In the genomic region with DNA sequence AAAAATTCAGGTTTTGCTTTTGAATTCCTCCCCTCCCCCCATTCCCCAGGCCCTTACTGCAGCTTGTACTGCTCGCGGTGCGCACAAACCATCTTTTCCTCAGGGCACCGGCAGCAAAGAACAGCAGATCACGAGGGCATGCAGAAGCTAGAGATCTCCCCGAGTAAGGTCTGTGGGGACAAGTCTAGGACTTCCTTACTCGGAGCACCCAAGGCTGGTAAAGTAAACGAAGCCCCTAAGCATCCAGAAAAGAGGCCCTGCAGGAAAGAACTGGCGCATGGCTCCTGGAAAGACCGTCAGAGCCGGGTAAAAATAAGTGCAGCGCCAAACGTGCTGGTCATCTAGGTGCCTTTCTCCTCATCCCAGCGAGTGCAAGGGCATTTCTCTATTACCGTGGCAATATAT, we compare ENCODE assay signal across 8 cellular contexts. TPM values are rescaled to one million over a fixed set of nuclear protein-coding genes. Genes with fewer than 3 reads are reported as not detected.
DNase-seq lines count a peak whose midpoint lies in the region; ATAC-seq, FAIRE-seq and TF ChIP-seq lines count a peak whose summit lies in the region.

No MANE protein-coding gene starts in this region.

- H3K27ac ChIP-seq in OCI-LY1 (ENCODE audit: low read depth, low read length, poor library complexity, severe bottlenecking), result peak overlapping the region; percentile 89
- peak overlapping the region; percentile 96 for H3K27ac ChIP-seq in neuronal stem cell (replicated peaks; ENCODE audit: low read length)
- peak overlapping the region; percentile 81 to 89 (median 86) for H3K27ac ChIP-seq in upper lobe of left lung

- H3K27ac Mint-ChIP-seq in activated naive CD4-positive, alpha-beta T cell treated with anti-CD3 and anti-CD28 coated beads for 36 hours, result peak overlapping the region; percentile 98

- WGBS in neuronal stem cell (ENCODE audit: extremely low coverage in 2 of 2, insufficient read length in 2 of 2, insufficient replicate concordance in 1 of 2), 2 donors, result no CpG with 5 or more reads among the region's 15 CpGs
- 1 to 2% methylated on average over 15 of the region's 15 CpGs for WGBS in upper lobe of left lung, 2 donors

- TF ChIP-seq EP300 in upper lobe of left lung (IDR thresholded peaks at IDR 0.05), result no peak

- in situ Hi-C loops in ACHN (cut with HindIII; ENCODE audit: low pct_ligation_motif_present, low pct_unique_long_range_greater_than_20kb, low sequenced_read_pairs), result no loop called here

- no peaks in the 10 kb centered on the region for H3K9me3 Mint-ChIP-seq in activated naive CD4-positive, alpha-beta T cell treated with anti-CD3 and anti-CD28 coated beads for 36 hours

- no peak overlapping the region for H3K14ac ChIP-seq in neuronal stem cell (ENCODE audit: low read length)

- H4K20me1 ChIP-seq in OCI-LY1 (ENCODE audit: insufficient read depth, low read length), result 0 out of 2 replicates have a peak, but pooled peaks cover 2% of the 10 kb centered on the region

- no peak for TF ChIP-seq CTCF in OCI-LY1 (IDR thresholded peaks at IDR 0.05; ENCODE audit: low read length)
- TF ChIP-seq CTCF in upper lobe of left lung (IDR thresholded peaks at IDR 0.05), result no peak

- peak overlapping the region; percentile 79 for H2BK5ac ChIP-seq in neuronal stem cell (ENCODE audit: low read length)

- no peak overlapping the region for H2BK12ac ChIP-seq in neuronal stem cell (ENCODE audit: low read length)

- H3K9me2 ChIP-seq in OCI-LY1 (ENCODE audit: low read depth, low read length), result no peaks in the 10 kb centered on the region

- H3K4me2 ChIP-seq in OCI-LY1 (ENCODE audit: low read length) (peak overlapping the region; percentile 95), neuronal stem cell (ENCODE audit: insufficient read depth, low read length, poor library complexity, severe bottlenecking) (peak overlapping the region; percentile 53)

- H3K4me3 Mint-ChIP-seq in activated naive CD4-positive, alpha-beta T cell treated with anti-CD3 and anti-CD28 coated beads for 36 hours, result peak overlapping the region; percentile 98

- H3K4ac ChIP-seq in neuronal stem cell (ENCODE audit: low read length), result no peak overlapping the region

- peaks cover 33% of the 10 kb centered on the region for H3K79me2 ChIP-seq in OCI-LY1 (ENCODE audit: insufficient read depth, low read length)

- no peaks in the 10 kb centered on the region for H3K9me3 ChIP-seq in OCI-LY1 (ENCODE audit: low read length)
- peaks cover 2 to 3% of the 10 kb centered on the region in 2 donors for H3K9me3 ChIP-seq in neuronal stem cell (replicated peaks in 1 of 2; ENCODE audit: control insufficient read depth in 2 of 2, insufficient read depth in 1 of 2, low read depth in 1 of 2, low read length in 2 of 2)
- no peaks in the 10 kb centered on the region for H3K9me3 ChIP-seq in upper lobe of left lung

- H3K18ac ChIP-seq in neuronal stem cell (ENCODE audit: low read length), result peak overlapping the region; percentile 99

- CTCF ChIA-PET in activated naive CD4-positive, alpha-beta T cell treated with anti-CD3 and anti-CD28 coated beads for 36 hours (lab: Charles Lee), result interaction anchor here (1.2 to 3.2 kb wide), 3 partner anchors 10 to 24 kb away, joined by 5 to 28 read pairs (median 11); no protein-coding TSS in a partner anchor

- no peak overlapping the region for H2AK5ac ChIP-seq in neuronal stem cell (ENCODE audit: low read depth, low read length)

- H3K23ac ChIP-seq in neuronal stem cell (ENCODE audit: low read depth, low read length, poor library complexity), result no peak overlapping the region

- H3K4me3 ChIP-seq in OCI-LY1 (ENCODE audit: low read depth, low read length, poor library complexity, severe bottlenecking) (peak overlapping the region; percentile 92), neuronal stem cell (ENCODE audit: low read length in 2 of 2) (peak overlapping the region; percentile 84 to 91), upper lobe of left lung (peak overlapping the region; percentile 65 to 81 (median 69))

- peak overlapping the region; percentile 84 for H3K9ac ChIP-seq in OCI-LY1 (ENCODE audit: low read length)
- H3K9ac ChIP-seq in neuronal stem cell (ENCODE audit: low read depth, low read length, poor library complexity), result peak overlapping the region; percentile 85

- H3K27me3 ChIP-seq in OCI-LY1 (ENCODE audit: insufficient read depth, low read length) (no peaks in the 10 kb centered on the region), neuronal stem cell (ENCODE audit: control insufficient read depth in 3 of 3, insufficient read depth in 3 of 3, low read depth in 1 of 3, low read length in 3 of 3) (no peaks in the 10 kb centered on the region), upper lobe of left lung (no peaks in the 10 kb centered on the region)

- H4K8ac ChIP-seq in neuronal stem cell (ENCODE audit: low read depth, low read length), result no peak overlapping the region

- H3K36me3 Mint-ChIP-seq in activated naive CD4-positive, alpha-beta T cell treated with anti-CD3 and anti-CD28 coated beads for 36 hours (ENCODE audit: low read depth), result peaks cover 43% of the 10 kb centered on the region

- no peaks in the 10 kb centered on the region for H3F3A ChIP-seq in OCI-LY1 (ENCODE audit: insufficient read depth, low read length)

- DNase-seq in ACHN (peak; percentile 57), GM18507 (ENCODE audit: extremely low spot score, insufficient read length, low read depth) (no peak), germinal center (ENCODE audit: low spot score) (peak; percentile 48), neuronal stem cell (ENCODE audit: low spot score) (peak; percentile 5), upper lobe of left lung (peak in 1 of 2 donors; percentile 56)
- DNase-seq in activated naive CD4-positive, alpha-beta T cell treated with anti-CD3 and anti-CD28 coated beads for 36 hours, result peak; percentile 57

- intact Hi-C loops in activated naive CD4-positive, alpha-beta T cell treated with anti-CD3 and anti-CD28 coated beads for 36 hours (cut with micrococcal nuclease), result loop anchor here (1.0 to 10.0 kb wide), 8 partner anchors 14 to 968 kb away; partner anchors contain the start of genes C2CD5, ETNK1, GOLT1B and PYROXD1

- peaks cover 64% of the 10 kb centered on the region for H3K4me1 Mint-ChIP-seq in activated naive CD4-positive, alpha-beta T cell treated with anti-CD3 and anti-CD28 coated beads for 36 hours (ENCODE audit: low read depth)

- TF ChIP-seq POLR2A in upper lobe of left lung (IDR thresholded peaks at IDR 0.05), result no peak

- H3K4me1 ChIP-seq in OCI-LY1 (ENCODE audit: insufficient read depth, low read length, severe bottlenecking) (peaks cover 21% of the 10 kb centered on the region), neuronal stem cell (ENCODE audit: control insufficient read depth in 2 of 2, insufficient read depth in 1 of 2, low read depth in 1 of 2, low read length in 2 of 2) (peaks cover 0 to 4% of the 10 kb centered on the region in 2 donors), upper lobe of left lung (peaks cover 8 to 24% (median 13%) of the 10 kb centered on the region in 4 donors)

- H3K27me3 Mint-ChIP-seq in activated naive CD4-positive, alpha-beta T cell treated with anti-CD3 and anti-CD28 coated beads for 36 hours (ENCODE audit: low read depth), result no peaks in the 10 kb centered on the region

- H4K91ac ChIP-seq in neuronal stem cell (ENCODE audit: low read depth, low read length, poor library complexity), result no peak overlapping the region

- H3K79me1 ChIP-seq in neuronal stem cell (ENCODE audit: low read depth, low read length), result no peaks in the 10 kb centered on the region

- H2AFZ ChIP-seq in OCI-LY1 (ENCODE audit: low read length) (no peak overlapping the region), neuronal stem cell (ENCODE audit: low read length) (peak overlapping the region; percentile 88)

- no peak overlapping the region for H2BK120ac ChIP-seq in neuronal stem cell (ENCODE audit: low read depth, low read length)

- ATAC-seq in HG03045 (IDR thresholded peaks at IDR 0.05; ENCODE audit: unreplicated experiment) (peak; percentile 29), upper lobe of left lung (ENCODE audit: low FRiP score in 2 of 2) (peak; percentile 75 to 76)

- peak; percentile 15 for FAIRE-seq in GM18507 (lab: Jason Lieb, UNC)

- no peak overlapping the region for H2BK15ac ChIP-seq in neuronal stem cell (ENCODE audit: low read length)

- H3K36me3 ChIP-seq in OCI-LY1 (ENCODE audit: insufficient read depth, low read length), result peaks cover 45% of the 10 kb centered on the region
- peaks cover 11 to 47% of the 10 kb centered on the region in 2 donors for H3K36me3 ChIP-seq in neuronal stem cell (replicated peaks in 1 of 2; ENCODE audit: control insufficient read depth in 2 of 2, insufficient read depth in 2 of 2, low read length in 2 of 2)
- H3K36me3 ChIP-seq in upper lobe of left lung, result peaks cover 4 to 17% (median 11%) of the 10 kb centered on the region in 4 donors

RNA-seq across cellular contexts. Expression of gene LDHB, which starts 0.7 kb away (rescaled TPM):
- 1,000 to 10,000 TPM; 2,296 to 2,461 TPM for total RNA-seq in activated naive CD4-positive, alpha-beta T cell treated with anti-CD3 and anti-CD28 coated beads for 36 hours
- 696 TPM for polyA plus RNA-seq in neuronal stem cell (2013, experiment 1 of 2)
- polyA plus RNA-seq in neuronal stem cell (2013, experiment 2 of 2), result 664 TPM
- total RNA-seq in upper lobe of left lung, result 100 to 1,000 TPM in 5 of 6 donors, 10 to 100 TPM in 1; 78.6 to 538 (median 297) TPM

RNA-seq across cellular contexts. Expression of gene GYS2, which starts 52.3 kb away (rescaled TPM):
- not detected for total RNA-seq in activated naive CD4-positive, alpha-beta T cell treated with anti-CD3 and anti-CD28 coated beads for 36 hours
- polyA plus RNA-seq in neuronal stem cell (2013, experiment 1 of 2), result not detected
- not detected for polyA plus RNA-seq in neuronal stem cell (2013, experiment 2 of 2)
- under 1 TPM in 1 of 6 donors, not detected in 5; 0.55 TPM for total RNA-seq in upper lobe of left lung

Comparison
In these comparisons a context has a peak if more than half of its experiments do, and no peak if none do; other contexts are left out.
1. RNA of gene LDHB, which starts 0.7 kb away (total RNA-seq): 2,296 to 2,461 TPM in activated naive CD4-positive, alpha-beta T cell treated with anti-CD3 and anti-CD28 coated beads for 36 hours; 78.6 to 538 TPM in upper lobe of left lung; every median in the first group is over 4 times any median in the second.
2. Peak in every context shown above with its lines, with median percentiles within 50 percentile points of each other: H3K27ac ChIP-seq and H3K4me3 ChIP-seq.